Comparison of ENCODE assay signal across 6 cellular contexts in the genomic region with DNA sequence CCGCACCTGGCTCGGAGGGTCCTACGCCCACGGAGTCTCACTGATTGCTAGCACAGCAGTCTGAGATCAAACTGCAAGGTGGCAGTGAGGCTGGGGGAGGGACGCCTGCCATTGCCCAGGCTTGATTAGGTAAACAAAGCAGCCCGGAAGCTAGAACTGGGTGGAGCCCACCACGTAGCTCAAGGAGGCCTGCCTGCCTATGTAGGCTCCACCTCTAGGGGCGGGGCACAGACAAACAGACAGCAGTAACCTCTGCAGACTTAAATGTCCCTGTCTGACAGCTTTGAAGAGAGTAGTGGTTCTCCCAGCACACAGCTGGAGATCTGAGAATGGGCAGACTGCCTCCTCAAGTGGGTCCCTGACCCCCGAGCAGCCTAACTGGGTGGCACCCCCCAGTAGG. TPM values are rescaled to one million over a fixed set of nuclear protein-coding genes. Genes with fewer than 3 reads are reported as not detected.
"Had no signal": no experiment of that assay in that cellular context is flagged by ENCODE, and none has a peak within 500 bp of the region (broad histone marks: within the 10 kb centered on the region; RNA-seq: fewer than 3 reads in every experiment).

No MANE protein-coding gene starts in this region.

RNA-seq across cellular contexts. Expression of a gene that starts 32.0 kb away (rescaled TPM):
- total RNA-seq: GM23248, H4, H7, HFFc6, HT1080 had no signal
- polyA plus RNA-seq: IgD-negative memory B cell had no signal
